ENCODE assay signal across 1 cellular context in the genomic region with DNA sequence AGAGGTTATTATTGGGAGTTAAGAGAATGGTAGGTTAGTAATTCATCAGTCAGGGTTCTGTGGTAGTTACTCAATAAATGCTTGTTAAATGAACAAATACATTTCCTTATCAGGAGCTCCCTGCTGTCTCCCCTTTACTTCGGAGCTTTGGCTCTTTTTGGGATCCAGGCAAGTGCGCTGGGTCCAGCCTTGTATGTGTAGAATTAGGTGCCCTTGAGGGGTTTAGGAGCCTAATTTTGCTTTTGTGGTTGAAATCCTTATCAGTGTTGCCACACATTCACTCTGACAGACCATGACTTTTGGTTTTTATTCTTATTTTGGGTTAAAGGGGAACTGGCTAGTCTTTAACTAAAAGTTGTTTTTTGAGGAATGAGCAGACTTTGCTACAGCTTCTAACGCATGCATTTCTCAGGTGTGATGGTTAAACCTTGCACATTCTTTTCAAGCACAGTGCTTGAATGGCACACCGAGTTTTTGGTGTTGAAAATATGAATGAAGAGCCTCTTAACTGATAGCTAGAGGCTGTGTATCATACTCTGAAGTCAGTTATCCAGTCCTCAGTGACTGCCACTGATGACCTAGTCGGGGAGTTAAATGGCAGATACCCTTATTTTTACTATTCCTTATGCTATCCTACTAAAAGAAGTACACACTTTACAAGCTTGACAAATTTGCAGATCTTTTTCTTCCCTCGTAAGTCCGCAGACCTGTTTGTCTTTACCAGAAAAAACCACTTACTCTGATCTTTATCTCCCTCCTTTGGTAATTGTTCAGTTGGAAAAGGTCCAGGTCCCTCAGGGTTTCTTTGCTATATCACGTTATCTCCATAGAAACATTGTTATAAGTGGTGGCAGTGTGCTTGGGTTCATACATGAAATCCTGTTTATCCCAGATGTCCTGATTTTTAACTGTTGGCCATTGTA.
TF ChIP-seq lines count a peak whose summit lies in the region.

No MANE protein-coding gene starts in this region.

TF ChIP-seq in HEK293, 187 proteins besides CTCF, POLR2A, EP300 and RAD21 (continued from another document):
- TF ChIP-seq, protein P1, sequence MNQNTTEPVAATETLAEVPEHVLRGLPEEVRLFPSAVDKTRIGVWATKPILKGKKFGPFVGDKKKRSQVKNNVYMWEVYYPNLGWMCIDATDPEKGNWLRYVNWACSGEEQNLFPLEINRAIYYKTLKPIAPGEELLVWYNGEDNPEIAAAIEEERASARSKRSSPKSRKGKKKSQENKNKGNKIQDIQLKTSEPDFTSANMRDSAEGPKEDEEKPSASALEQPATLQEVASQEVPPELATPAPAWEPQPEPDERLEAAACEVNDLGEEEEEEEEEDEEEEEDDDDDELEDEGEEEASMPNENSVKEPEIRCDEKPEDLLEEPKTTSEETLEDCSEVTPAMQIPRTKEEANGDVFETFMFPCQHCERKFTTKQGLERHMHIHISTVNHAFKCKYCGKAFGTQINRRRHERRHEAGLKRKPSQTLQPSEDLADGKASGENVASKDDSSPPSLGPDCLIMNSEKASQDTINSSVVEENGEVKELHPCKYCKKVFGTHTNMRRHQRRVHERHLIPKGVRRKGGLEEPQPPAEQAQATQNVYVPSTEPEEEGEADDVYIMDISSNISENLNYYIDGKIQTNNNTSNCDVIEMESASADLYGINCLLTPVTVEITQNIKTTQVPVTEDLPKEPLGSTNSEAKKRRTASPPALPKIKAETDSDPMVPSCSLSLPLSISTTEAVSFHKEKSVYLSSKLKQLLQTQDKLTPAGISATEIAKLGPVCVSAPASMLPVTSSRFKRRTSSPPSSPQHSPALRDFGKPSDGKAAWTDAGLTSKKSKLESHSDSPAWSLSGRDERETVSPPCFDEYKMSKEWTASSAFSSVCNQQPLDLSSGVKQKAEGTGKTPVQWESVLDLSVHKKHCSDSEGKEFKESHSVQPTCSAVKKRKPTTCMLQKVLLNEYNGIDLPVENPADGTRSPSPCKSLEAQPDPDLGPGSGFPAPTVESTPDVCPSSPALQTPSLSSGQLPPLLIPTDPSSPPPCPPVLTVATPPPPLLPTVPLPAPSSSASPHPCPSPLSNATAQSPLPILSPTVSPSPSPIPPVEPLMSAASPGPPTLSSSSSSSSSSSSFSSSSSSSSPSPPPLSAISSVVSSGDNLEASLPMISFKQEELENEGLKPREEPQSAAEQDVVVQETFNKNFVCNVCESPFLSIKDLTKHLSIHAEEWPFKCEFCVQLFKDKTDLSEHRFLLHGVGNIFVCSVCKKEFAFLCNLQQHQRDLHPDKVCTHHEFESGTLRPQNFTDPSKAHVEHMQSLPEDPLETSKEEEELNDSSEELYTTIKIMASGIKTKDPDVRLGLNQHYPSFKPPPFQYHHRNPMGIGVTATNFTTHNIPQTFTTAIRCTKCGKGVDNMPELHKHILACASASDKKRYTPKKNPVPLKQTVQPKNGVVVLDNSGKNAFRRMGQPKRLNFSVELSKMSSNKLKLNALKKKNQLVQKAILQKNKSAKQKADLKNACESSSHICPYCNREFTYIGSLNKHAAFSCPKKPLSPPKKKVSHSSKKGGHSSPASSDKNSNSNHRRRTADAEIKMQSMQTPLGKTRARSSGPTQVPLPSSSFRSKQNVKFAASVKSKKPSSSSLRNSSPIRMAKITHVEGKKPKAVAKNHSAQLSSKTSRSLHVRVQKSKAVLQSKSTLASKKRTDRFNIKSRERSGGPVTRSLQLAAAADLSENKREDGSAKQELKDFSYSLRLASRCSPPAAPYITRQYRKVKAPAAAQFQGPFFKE (tag by site-specific recombination; IDR thresholded peaks at IDR 0.05; ENCODE audit: borderline replicate concordance) = no peak
- TF ChIP-seq ZNF654 (tag by site-specific recombination; IDR thresholded peaks at IDR 0.05; ENCODE audit: low read depth) (no peak), YY2 (tag by site-specific recombination; IDR thresholded peaks at IDR 0.05) (no peak), ZNF248 (tag by site-specific recombination; IDR thresholded peaks at IDR 0.05) (no peak), ZNF596 (tag by site-specific recombination; IDR thresholded peaks at IDR 0.05) (0 out of 2 replicates have a peak, but pooled peaks have one; percentile 9), HOXD13 (CRISPR knock-in tag; IDR thresholded peaks at IDR 0.05; ENCODE audit: borderline replicate concordance) (peak; percentile 58; the same call in 1 of the 2 replicates), ZNF558 (tag by site-specific recombination; IDR thresholded peaks at IDR 0.05) (no peak), KLF16 (tag by site-specific recombination; IDR thresholded peaks at IDR 0.05) (no peak), ZNF747 (tag by site-specific recombination; IDR thresholded peaks at IDR 0.05) (no peak), ZNF202 (tag by site-specific recombination; IDR thresholded peaks at IDR 0.05; ENCODE audit: borderline replicate concordance) (no peak), ZNF37A (tag by site-specific recombination; IDR thresholded peaks at IDR 0.05) (no peak)
- TF ChIP-seq, protein P2, sequence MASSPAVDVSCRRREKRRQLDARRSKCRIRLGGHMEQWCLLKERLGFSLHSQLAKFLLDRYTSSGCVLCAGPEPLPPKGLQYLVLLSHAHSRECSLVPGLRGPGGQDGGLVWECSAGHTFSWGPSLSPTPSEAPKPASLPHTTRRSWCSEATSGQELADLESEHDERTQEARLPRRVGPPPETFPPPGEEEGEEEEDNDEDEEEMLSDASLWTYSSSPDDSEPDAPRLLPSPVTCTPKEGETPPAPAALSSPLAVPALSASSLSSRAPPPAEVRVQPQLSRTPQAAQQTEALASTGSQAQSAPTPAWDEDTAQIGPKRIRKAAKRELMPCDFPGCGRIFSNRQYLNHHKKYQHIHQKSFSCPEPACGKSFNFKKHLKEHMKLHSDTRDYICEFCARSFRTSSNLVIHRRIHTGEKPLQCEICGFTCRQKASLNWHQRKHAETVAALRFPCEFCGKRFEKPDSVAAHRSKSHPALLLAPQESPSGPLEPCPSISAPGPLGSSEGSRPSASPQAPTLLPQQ (tag by site-specific recombination; IDR thresholded peaks at IDR 0.05) = 0 out of 2 replicates have a peak, but pooled peaks have one; percentile 16
- TF ChIP-seq, protein P3, sequence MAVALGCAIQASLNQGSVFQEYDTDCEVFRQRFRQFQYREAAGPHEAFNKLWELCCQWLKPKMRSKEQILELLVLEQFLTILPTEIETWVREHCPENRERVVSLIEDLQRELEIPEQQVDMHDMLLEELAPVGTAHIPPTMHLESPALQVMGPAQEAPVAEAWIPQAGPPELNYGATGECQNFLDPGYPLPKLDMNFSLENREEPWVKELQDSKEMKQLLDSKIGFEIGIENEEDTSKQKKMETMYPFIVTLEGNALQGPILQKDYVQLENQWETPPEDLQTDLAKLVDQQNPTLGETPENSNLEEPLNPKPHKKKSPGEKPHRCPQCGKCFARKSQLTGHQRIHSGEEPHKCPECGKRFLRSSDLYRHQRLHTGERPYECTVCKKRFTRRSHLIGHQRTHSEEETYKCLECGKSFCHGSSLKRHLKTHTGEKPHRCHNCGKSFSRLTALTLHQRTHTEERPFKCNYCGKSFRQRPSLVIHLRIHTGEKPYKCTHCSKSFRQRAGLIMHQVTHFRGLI (tag by site-specific recombination; IDR thresholded peaks at IDR 0.05) = peak; percentile 43; the same call in 1 of the 2 replicates
- TF ChIP-seq, protein P4, sequence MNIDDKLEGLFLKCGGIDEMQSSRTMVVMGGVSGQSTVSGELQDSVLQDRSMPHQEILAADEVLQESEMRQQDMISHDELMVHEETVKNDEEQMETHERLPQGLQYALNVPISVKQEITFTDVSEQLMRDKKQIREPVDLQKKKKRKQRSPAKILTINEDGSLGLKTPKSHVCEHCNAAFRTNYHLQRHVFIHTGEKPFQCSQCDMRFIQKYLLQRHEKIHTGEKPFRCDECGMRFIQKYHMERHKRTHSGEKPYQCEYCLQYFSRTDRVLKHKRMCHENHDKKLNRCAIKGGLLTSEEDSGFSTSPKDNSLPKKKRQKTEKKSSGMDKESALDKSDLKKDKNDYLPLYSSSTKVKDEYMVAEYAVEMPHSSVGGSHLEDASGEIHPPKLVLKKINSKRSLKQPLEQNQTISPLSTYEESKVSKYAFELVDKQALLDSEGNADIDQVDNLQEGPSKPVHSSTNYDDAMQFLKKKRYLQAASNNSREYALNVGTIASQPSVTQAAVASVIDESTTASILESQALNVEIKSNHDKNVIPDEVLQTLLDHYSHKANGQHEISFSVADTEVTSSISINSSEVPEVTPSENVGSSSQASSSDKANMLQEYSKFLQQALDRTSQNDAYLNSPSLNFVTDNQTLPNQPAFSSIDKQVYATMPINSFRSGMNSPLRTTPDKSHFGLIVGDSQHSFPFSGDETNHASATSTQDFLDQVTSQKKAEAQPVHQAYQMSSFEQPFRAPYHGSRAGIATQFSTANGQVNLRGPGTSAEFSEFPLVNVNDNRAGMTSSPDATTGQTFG (tag by site-specific recombination; IDR thresholded peaks at IDR 0.05; ENCODE audit: borderline replicate concordance) = no peak
